8 cellular contexts compared by ENCODE assay signal in the genomic region with DNA sequence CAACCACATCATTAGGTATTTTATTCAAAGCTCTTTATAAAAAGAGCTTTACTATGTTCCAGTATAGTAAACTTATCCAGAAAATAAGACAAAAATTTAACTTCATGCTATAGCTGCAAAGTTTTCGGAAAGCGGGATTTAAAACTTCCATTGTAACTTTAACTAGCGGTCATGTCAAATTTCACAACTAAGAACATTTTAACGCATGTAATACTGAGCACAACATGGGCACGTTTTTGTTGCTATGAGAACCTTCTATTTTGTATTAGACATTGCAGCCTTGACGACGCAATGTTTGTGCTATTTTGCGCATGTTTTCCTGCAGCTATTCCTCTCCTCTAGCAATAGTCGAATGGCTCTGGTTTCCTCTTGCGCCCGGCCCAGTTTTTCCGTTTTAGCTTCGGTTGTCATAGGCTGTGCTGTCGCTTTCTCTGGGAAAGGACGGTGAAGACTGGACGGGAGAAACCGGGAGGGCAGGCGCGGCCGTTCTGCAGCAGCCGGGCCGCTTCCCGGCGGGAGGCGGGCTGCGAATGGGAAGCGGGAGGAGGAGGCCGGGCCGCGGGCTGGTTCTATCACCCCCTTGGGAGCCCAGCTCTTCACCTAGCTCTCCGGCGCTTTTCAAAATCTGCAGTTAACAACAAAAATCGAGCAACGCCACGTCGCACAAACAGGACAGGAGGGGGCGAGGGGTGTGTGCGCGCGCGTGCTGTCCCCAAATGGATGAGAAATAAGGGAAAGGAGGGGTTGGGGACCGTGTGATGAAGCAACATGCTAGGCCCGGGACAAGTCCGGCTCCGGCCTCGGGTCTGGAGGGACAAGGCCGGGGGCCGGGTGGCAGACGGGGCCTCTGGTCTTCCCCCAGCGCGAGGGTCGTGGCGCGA.
DNase-seq lines count a peak whose midpoint lies in the region; ATAC-seq lines count a peak whose summit lies in the region.

No MANE protein-coding gene starts in this region.

- H3K4me1 ChIP-seq in ectodermal cell (ENCODE audit: control insufficient read depth, insufficient read depth, low read length), result no peaks in the 10 kb centered on the region

- H3K27me3 ChIP-seq in ectodermal cell (ENCODE audit: control insufficient read depth, insufficient read depth, low read length, poor library complexity, severe bottlenecking), result no peaks in the 10 kb centered on the region

- peak overlapping the region; percentile 69 for H3K4me3 ChIP-seq in ectodermal cell (ENCODE audit: insufficient read depth, low read depth, low read length)

- ATAC-seq in GM19035 (IDR thresholded peaks at IDR 0.05; ENCODE audit: unreplicated experiment), result peak; percentile 27
- peak; percentile 27 for ATAC-seq in HG03439 (IDR thresholded peaks at IDR 0.05; ENCODE audit: unreplicated experiment)

- WGBS in ectodermal cell, 2 experiments, result 5 to 6% methylated on average over 54 of the region's 54 CpGs

- peak overlapping the region; percentile 100 for H3K27ac ChIP-seq in ectodermal cell (ENCODE audit: insufficient read depth, low read depth, low read length, poor library complexity, severe bottlenecking)

- H3K9me3 ChIP-seq in ectodermal cell (ENCODE audit: control insufficient read depth, low read length), result no peaks in the 10 kb centered on the region

- no peaks in the 10 kb centered on the region for H3K36me3 ChIP-seq in ectodermal cell (ENCODE audit: control insufficient read depth, insufficient read depth, low read length)

- DNase-seq in AG20443 (ENCODE audit: low spot score), result peak; percentile 59
- peak; percentile 70 for DNase-seq in NCI-H460 (ENCODE audit: extremely low read depth, low read depth)
- peak; percentile 51 to 65 for DNase-seq in activated CD4-positive, alpha-beta T cell treated with anti-CD3 and anti-CD28 coated beads, Interleukin-2, amount 50 U/mL, for 48 hours
- peak; percentile 97 to 98 for DNase-seq in lung microvascular endothelial cell (ENCODE audit: low read depth in 2 of 2)
- DNase-seq in stimulated activated CD8-positive, alpha-beta memory T cell treated with anti-CD3 and anti-CD28 coated beads, Interleukin-12 subunit alpha, Interleukin-12 subunit beta, amount 100 ng/mL, for 24 hours (ENCODE audit: extremely low read depth), result peak; percentile 17

Comparison
In these comparisons a context has a peak if more than half of its experiments do, and no peak if none do; other contexts are left out.
1. Peak in every context shown above with its lines: DNase-seq, ATAC-seq, H3K4me3 ChIP-seq and H3K27ac ChIP-seq.
2. DNase-seq: peak in every context shown above with its lines; median percentile 98 in lung microvascular endothelial cell; 70 in NCI-H460; 59 in AG20443; 58 in activated CD4-positive, alpha-beta T cell treated with anti-CD3 and anti-CD28 coated beads, Interleukin-2, amount 50 U/mL, for 48 hours; 17 in stimulated activated CD8-positive, alpha-beta memory T cell treated with anti-CD3 and anti-CD28 coated beads, Interleukin-12 subunit alpha, Interleukin-12 subunit beta, amount 100 ng/mL, for 24 hours.